Comparison of ENCODE assay signal across 16 cellular contexts in the genomic region with DNA sequence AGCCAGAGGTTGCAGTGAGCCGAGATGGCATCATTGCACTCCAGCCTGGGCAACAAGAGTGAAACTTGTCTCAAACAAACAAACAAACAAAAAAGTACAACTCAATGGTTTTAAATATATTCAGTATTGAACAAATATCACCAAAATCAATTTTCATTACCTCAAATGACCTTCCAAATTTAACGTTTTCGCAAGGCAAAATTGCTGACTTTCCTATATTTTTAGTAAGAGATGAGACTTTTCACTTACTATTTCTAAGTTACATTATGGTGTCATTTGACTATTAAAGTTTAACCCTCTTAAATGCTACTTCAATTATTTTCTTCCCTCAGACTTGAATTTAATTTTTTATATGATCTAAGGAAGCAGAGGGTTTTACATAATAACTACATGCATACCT. TPM values are rescaled to one million over a fixed set of nuclear protein-coding genes. Genes with fewer than 3 reads are reported as not detected.
DNase-seq lines count a peak whose midpoint lies in the region; ATAC-seq, FAIRE-seq and TF ChIP-seq lines count a peak whose summit lies in the region.
"Had no signal": no experiment of that assay in that cellular context is flagged by ENCODE, and none has a peak within 500 bp of the region (broad histone marks: within the 10 kb centered on the region; RNA-seq: fewer than 3 reads in every experiment).

No MANE protein-coding gene starts in this region.

- TF ChIP-seq CTCF in A549 (IDR thresholded peaks at IDR 0.05) (no peak), VCaP (conservative IDR thresholded peaks at IDR 0.05) (no peak), coronary artery (IDR thresholded peaks at IDR 0.05) (no peak), stomach (IDR thresholded peaks at IDR 0.05) (no peak)

- POLR2A ChIA-PET in A549 (lab: Yijun Ruan, JAX), result no interaction called here

- H3K27me3 ChIP-seq in stomach, result no peaks in the 10 kb centered on the region
- H3K27me3 ChIP-seq: BLaER1 treated with 17β-estradiol and CSF1 and Interleukin-3, amounts not matched to agents 10 nM and 100 nM had no signal

- DNase-seq in A549 (ENCODE audit: low read depth in 1 of 2, low spot score in 1 of 2) (no peak), coronary artery (ENCODE audit: low spot score) (no peak), stomach (no peak), NCI-H748 (lab: John Stamatoyannopoulos, UW; ENCODE audit: unreplicated experiment) (no peak)
- DNase-seq: 8988T; Calu3; CD8-positive, alpha-beta T cell; GF-D8; H9 had no signal

- TF ChIP-seq EP300 in A549 (IDR thresholded peaks at IDR 0.05) (no peak), stomach (IDR thresholded peaks at IDR 0.05) (no peak)

- H3K27ac ChIP-seq in A549, result no peak overlapping the region
- H3K27ac ChIP-seq in VCaP, result peak overlapping the region; percentile 30; the same call in 1 of the 2 replicates
- H3K27ac ChIP-seq in coronary artery, result peak overlapping the region; percentile 58 to 86
- H3K27ac ChIP-seq in stomach, result peak overlapping the region in 3 of 5 donors; percentile 18 to 71 (median 43)
- H3K27ac ChIP-seq: BLaER1 treated with 17β-estradiol and CSF1 and Interleukin-3, amounts not matched to agents 10 nM and 100 nM; HL-60 had no signal

- H3K4me3 ChIP-seq in A549 (no peak overlapping the region), coronary artery (no peak overlapping the region), stomach (no peak overlapping the region)
- H3K4me3 ChIP-seq: BLaER1 treated with 17β-estradiol and CSF1 and Interleukin-3, amounts not matched to agents 10 nM and 100 nM had no signal

- no peaks in the 10 kb centered on the region for H3K36me3 ChIP-seq in stomach
- H3K36me3 ChIP-seq: BLaER1 treated with 17β-estradiol and CSF1 and Interleukin-3, amounts not matched to agents 10 nM and 100 nM had no signal

- WGBS in A549 (ENCODE audit: missing lambda C conversion rate), result 92% methylated on average over 3 of the region's 3 CpGs
- 83 to 96% (median 89%) methylated on average over 3 of the region's 3 CpGs for WGBS in stomach, 5 donors

- intact Hi-C loops in stomach (cut with DNase I; ENCODE audit: low total_unique reads), result no loop called here

- ATAC-seq in A549, result no peak
- no peak for ATAC-seq in HG03432 (IDR thresholded peaks at IDR 0.05; ENCODE audit: unreplicated experiment)
- ATAC-seq in GM18870 (IDR thresholded peaks at IDR 0.05; ENCODE audit: unreplicated experiment), result no peak
- ATAC-seq: CD8-positive, alpha-beta T cell had no signal

- no peaks in the 10 kb centered on the region for H3K9me3 ChIP-seq in A549
- no peaks in the 10 kb centered on the region for H3K9me3 ChIP-seq in stomach
- H3K9me3 ChIP-seq: BLaER1 treated with 17β-estradiol and CSF1 and Interleukin-3, amounts not matched to agents 10 nM and 100 nM had no signal

- no peak overlapping the region for H3K4me2 ChIP-seq in A549

- CTCF ChIA-PET in A549 (lab: Yijun Ruan, JAX), result interaction anchor here (0.6 to 1.3 kb wide), 3 partner anchors 24 to 600 kb away, joined by 3 to 5 read pairs (median 4); no protein-coding TSS in a partner anchor

- FAIRE-seq in A549 (lab: Jason Lieb, UNC), result no peak
- FAIRE-seq: GM19239, H1 had no signal

- TF ChIP-seq RAD21 in A549 (conservative IDR thresholded peaks at IDR 0.05 in 1 of 2, IDR thresholded peaks at IDR 0.05 in 1 of 2), result no peak

- no peak for TF ChIP-seq POLR2A in A549 (IDR thresholded peaks at IDR 0.05; ENCODE audit: low read length)
- TF ChIP-seq POLR2A in stomach (IDR thresholded peaks at IDR 0.05), result no peak

- H3K4me1 ChIP-seq in A549 (no peaks in the 10 kb centered on the region), stomach (peaks cover 13 to 27% (median 23%) of the 10 kb centered on the region in 4 donors)

TF ChIP-seq in A549, 52 proteins besides CTCF, POLR2A, EP300 and RAD21:
- TF ChIP-seq MAFK (IDR thresholded peaks at IDR 0.05; ENCODE audit: partially characterized antibody), result peak; percentile 76
- TF ChIP-seq RCOR1 (IDR thresholded peaks at IDR 0.05; ENCODE audit: low read depth, low read length), result no peak
TF ChIP-seq in A549: peak in this region for 1.

RNA-seq across cellular contexts. Expression of a gene that starts 23.0 kb away (rescaled TPM):
- 15.1 and 16.3 TPM in 2 replicates for polyA plus RNA-seq in A549 (2011; rRNA removed)
- polyA plus RNA-seq in A549 (2012; cell fraction: cytosol; rRNA removed), result 6.3 and 8.9 TPM in 2 replicates
- polyA plus RNA-seq in A549 (2012; cell fraction: nucleus; rRNA removed), result 6.9 and 9.6 TPM in 2 replicates
- polyA plus RNA-seq in A549 (2017; fragmentation: RNase III; extraction: RNeasy Plus Mini Kit Qiagen cat#74134 plus additional on column Dnase treatment), result 12.5 to 13.9 TPM (median 12.9 TPM) in 3 replicates
- 13.7 and 14.3 TPM in 2 replicates for polyA minus RNA-seq in A549 (2011; rRNA and poly(A)+ RNA removed)
- total RNA-seq in stomach, result 10 to 100 TPM in 4 of 5 donors, 1 to 10 TPM in 1; 3.5 to 24.2 (median 19.7) TPM
- polyA plus RNA-seq in stomach, result 1 to 10 TPM; 2.7 to 7.1 (median 3.2) TPM

RNA-seq across cellular contexts. Expression of a gene that starts 44.4 kb away (rescaled TPM):
- polyA plus RNA-seq in A549 (2011; rRNA removed) (25.0 and 27.7 TPM in 2 replicates), A549 (2017; fragmentation: RNase III; extraction: RNeasy Plus Mini Kit Qiagen cat#74134 plus additional on column Dnase treatment) (17.4 to 19.1 TPM (median 18.8 TPM) in 3 replicates), stomach (1 to 10 TPM; 5.9 to 9.5 (median 8.2) TPM)
- polyA plus RNA-seq in A549 (2012; cell fraction: cytosol; rRNA removed), result 16.4 and 22.5 TPM in 2 replicates
- 24.2 and 30.7 TPM in 2 replicates for polyA plus RNA-seq in A549 (2012; cell fraction: nucleus; rRNA removed)
- polyA minus RNA-seq in A549 (2011; rRNA and poly(A)+ RNA removed), result 38.6 and 42.7 TPM in 2 replicates
- total RNA-seq in stomach, result 10 to 100 TPM in 3 of 5 donors, 1 to 10 TPM in 1, under 1 TPM in 1; 0.29 to 33.8 (median 18.4) TPM

RNA-seq across cellular contexts. Expression of a gene that starts 44.6 kb away (rescaled TPM):
- 15.7 and 19.6 TPM in 2 replicates for polyA plus RNA-seq in A549 (2011; rRNA removed)
- polyA plus RNA-seq in A549 (2012; cell fraction: cytosol; rRNA removed), result 9.2 and 12.0 TPM in 2 replicates
- polyA plus RNA-seq in A549 (2012; cell fraction: nucleus; rRNA removed), result 15.9 and 17.3 TPM in 2 replicates
- 13.7 to 15.6 TPM (median 14.1 TPM) in 3 replicates for polyA plus RNA-seq in A549 (2017; fragmentation: RNase III; extraction: RNeasy Plus Mini Kit Qiagen cat#74134 plus additional on column Dnase treatment)
- polyA minus RNA-seq in A549 (2011; rRNA and poly(A)+ RNA removed), result 48.4 and 52.1 TPM in 2 replicates
- 10 to 100 TPM in 2 of 5 donors, 1 to 10 TPM in 2, not detected in 1; 4.1 to 16.8 (median 8.5) TPM for total RNA-seq in stomach
- polyA plus RNA-seq in stomach, result 1 to 10 TPM; 1.5 to 1.7 (median 1.5) TPM

Comparison
In these comparisons a context has a peak if more than half of its experiments do, and no peak if none do; other contexts are left out.
1. H3K27ac ChIP-seq: peak in VCaP (single experiment), coronary artery (2 of 2) and stomach (3 of 5); none in A549 (0 of 2).